8 cellular contexts compared by ENCODE assay signal in genomic region chr17:63406689-63407330, GRCh38. TPM values are rescaled to one million over a fixed set of nuclear protein-coding genes. Genes with fewer than 3 reads are reported as not detected.
DNase-seq lines count a peak whose midpoint lies in the region; ATAC-seq and TF ChIP-seq lines count a peak whose summit lies in the region.

No MANE protein-coding gene starts in this region.

- H3K4me3 ChIP-seq in parathyroid adenoma (ENCODE audit: low read depth, low read length) (no peak overlapping the region), uterus (no peak overlapping the region)

- H3K27ac ChIP-seq in parathyroid adenoma: no peak overlapping the region
- H3K27ac ChIP-seq in uterus: no peak overlapping the region

- DNase-seq in DMS153 treated with DMSO at 0.1 percent for 48 hours (lab: John Stamatoyannopoulos, UW; ENCODE audit: unreplicated experiment) (peak; percentile 73), M059J (ENCODE audit: low read depth) (peak; percentile 89), RPMI7951 (ENCODE audit: low read depth) (peak; percentile 77), germinal center (ENCODE audit: low spot score) (peak; percentile 67), uterus (peak; percentile 60 to 82)
- DNase-seq in activated effector memory CD4-positive, alpha-beta T cell treated with anti-CD3 and anti-CD28 coated beads, Interleukin-2, amount 50 U/mL, for 16 hours: peak; percentile 80

- no peak overlapping the region for H3K4me2 ChIP-seq in parathyroid adenoma (ENCODE audit: low read length)

- no peak for TF ChIP-seq POLR2A in uterus (IDR thresholded peaks at IDR 0.05)

- no peaks in the 10 kb centered on the region for H3K9me3 ChIP-seq in parathyroid adenoma (ENCODE audit: control insufficient read depth, low read length)
- H3K9me3 ChIP-seq in uterus: no peaks in the 10 kb centered on the region

- TF ChIP-seq CTCF in parathyroid adenoma (IDR thresholded peaks at IDR 0.05): peak; percentile 89
- TF ChIP-seq CTCF in uterus (IDR thresholded peaks at IDR 0.05): peak; percentile 78 to 85 (median 84)

- no peaks in the 10 kb centered on the region for H3K36me3 ChIP-seq in parathyroid adenoma (ENCODE audit: control insufficient read depth, insufficient read depth, low read length)
- no peaks in the 10 kb centered on the region for H3K36me3 ChIP-seq in uterus

- no peaks in the 10 kb centered on the region for H3K79me2 ChIP-seq in parathyroid adenoma

- H3K4me1 ChIP-seq in parathyroid adenoma (peaks cover 7% of the 10 kb centered on the region), uterus (no peaks in the 10 kb centered on the region)

- ATAC-seq in GM21723 (IDR thresholded peaks at IDR 0.05; ENCODE audit: unreplicated experiment): peak; percentile 83

- intact Hi-C loops in uterus (cut with DNase I; ENCODE audit: low total_unique reads): loop anchor here (5.0 kb wide), 1 partner anchor 705 kb away; no protein-coding TSS in a partner anchor

- H3K9ac ChIP-seq in parathyroid adenoma: no peak overlapping the region

- H2AFZ ChIP-seq in parathyroid adenoma: no peak overlapping the region

- H3K27me3 ChIP-seq in parathyroid adenoma (ENCODE audit: control insufficient read depth, insufficient read depth, low read length): no peaks in the 10 kb centered on the region
- no peaks in the 10 kb centered on the region for H3K27me3 ChIP-seq in uterus

RNA-seq across cellular contexts. Expression of gene CYB561, which starts 39.3 kb away (rescaled TPM):
- total RNA-seq in M059J (2014; rRNA removed; shearing (Covaris generic)): 34.2 and 36.1 TPM in 2 replicates
- 9.5 and 10.0 TPM in 2 replicates for total RNA-seq in RPMI7951 (2014; rRNA removed; shearing (Covaris generic))
- total RNA-seq in uterus: 10 to 100 TPM; 15.0 to 19.5 (median 16.5) TPM
